23 cellular contexts compared by ENCODE assay signal in the genomic region with DNA sequence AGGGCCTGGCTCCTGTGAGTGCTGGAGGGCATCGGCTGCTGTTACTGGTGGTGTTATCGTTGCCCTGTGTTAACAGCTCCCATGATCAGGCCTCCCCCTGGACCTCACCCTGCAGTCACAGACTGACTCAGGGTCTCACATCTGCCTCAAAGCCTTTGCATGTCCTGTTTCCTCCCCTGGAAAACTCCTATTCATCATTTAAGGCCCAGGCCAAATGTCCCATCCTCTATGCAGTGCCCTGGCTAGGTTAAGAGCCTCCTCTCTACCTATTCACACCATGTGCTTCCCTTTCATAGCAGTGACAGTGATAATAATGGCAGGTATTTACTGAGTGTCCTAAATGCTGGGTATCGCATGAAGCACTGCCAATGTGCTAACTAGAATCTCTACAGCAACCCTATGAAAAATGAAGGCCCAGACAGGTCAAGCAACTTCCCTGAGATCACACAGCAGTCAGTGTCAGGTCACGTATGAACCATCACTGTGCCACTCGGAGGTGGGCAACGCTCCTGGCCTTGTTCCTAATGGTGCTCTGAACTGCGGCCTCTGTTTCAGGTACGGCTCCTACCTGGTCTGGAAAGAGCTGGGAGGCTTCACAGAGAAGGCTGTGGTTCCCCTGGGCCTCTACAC.
"Had no signal": no experiment of that assay in that cellular context is flagged by ENCODE, and none has a peak within 500 bp of the region (broad histone marks: within the 10 kb centered on the region; RNA-seq: fewer than 3 reads in every experiment).

No MANE protein-coding gene starts in this region.

- H3K9me3 Mint-ChIP-seq: activated B cell treated with CpG ODN at 0.5 μM for 24 hours; activated naive CD4-positive, alpha-beta T cell treated with anti-CD3 and anti-CD28 coated beads, Interleukin-2, amount 50 U/mL, for 24 hours; activated T-cell treated with anti-CD3 and anti-CD28 coated beads, Interleukin-2, amount 50 U/mL, for 72 hours; naive thymus-derived CD8-positive, alpha-beta T cell; stimulated activated naive B cell treated with anti-CD40 and anti-IgM and Interleukin-4, amounts not matched to agents 10 μg/mL and 1 μg/mL and 100 μg/mL, for 72 hours had no signal

- H3K36me3 Mint-ChIP-seq: activated naive CD4-positive, alpha-beta T cell treated with anti-CD3 and anti-CD28 coated beads, Interleukin-2, amount 50 U/mL, for 24 hours had no signal

- H3K27ac ChIP-seq: adrenal gland, breast epithelium, esophagus muscularis mucosa, gastroesophageal sphincter, heart left ventricle, tibial artery, uterus had no signal

- H3K36me3 ChIP-seq: breast epithelium, uterus had no signal

- H3K4me3 ChIP-seq: adrenal gland, breast epithelium, esophagus muscularis mucosa, gastroesophageal sphincter, heart left ventricle, spleen, tibial artery, uterus had no signal

- H3K4me1 ChIP-seq: uterus had no signal

- H3K4me3 Mint-ChIP-seq: activated B cell treated with CpG ODN at 0.5 μM for 24 hours; activated CD8-positive, alpha-beta T cell treated with anti-CD3 and anti-CD28 coated beads, Interleukin-2, amount 10 ng/mL, durations not matched to agents 7 days and 5 days; activated naive CD4-positive, alpha-beta T cell treated with anti-CD3 and anti-CD28 coated beads, Interleukin-2, amount 50 U/mL, for 24 hours; activated T-cell treated with anti-CD3 and anti-CD28 coated beads, Interleukin-2, amount 50 U/mL, for 72 hours; naive thymus-derived CD8-positive, alpha-beta T cell; stimulated activated naive B cell treated with anti-CD40 and anti-IgM and Interleukin-4, amounts not matched to agents 10 μg/mL and 1 μg/mL and 100 μg/mL, for 72 hours had no signal

- ATAC-seq: activated CD8-positive, alpha-beta T cell treated with anti-CD3 and anti-CD28 coated beads, Interleukin-2, amount 10 ng/mL, durations not matched to agents 7 days and 5 days; activated T-cell treated with anti-CD3 and anti-CD28 coated beads, Interleukin-2, amount 50 U/mL, for 72 hours; gastroesophageal sphincter; left lobe of liver; naive thymus-derived CD8-positive, alpha-beta T cell; stimulated activated naive B cell treated with anti-CD40 and anti-IgM and Interleukin-4, amounts not matched to agents 10 μg/mL and 1 μg/mL and 100 μg/mL, for 72 hours had no signal

- H3K27me3 Mint-ChIP-seq: activated B cell treated with CpG ODN at 0.5 μM for 24 hours; activated naive CD4-positive, alpha-beta T cell treated with anti-CD3 and anti-CD28 coated beads, Interleukin-2, amount 50 U/mL, for 24 hours; naive thymus-derived CD8-positive, alpha-beta T cell; stimulated activated naive B cell treated with anti-CD40 and anti-IgM and Interleukin-4, amounts not matched to agents 10 μg/mL and 1 μg/mL and 100 μg/mL, for 72 hours had no signal

- H3K9me3 ChIP-seq: adrenal gland, breast epithelium, esophagus muscularis mucosa, gastroesophageal sphincter, heart left ventricle, spleen, tibial artery, uterus had no signal

- H3K27me3 ChIP-seq: adrenal gland, breast epithelium, esophagus muscularis mucosa, gastroesophageal sphincter, heart left ventricle, spleen, tibial artery, uterus had no signal

- H3K27ac Mint-ChIP-seq: activated B cell treated with CpG ODN at 0.5 μM for 24 hours; activated CD8-positive, alpha-beta T cell treated with anti-CD3 and anti-CD28 coated beads, Interleukin-2, amount 10 ng/mL, durations not matched to agents 7 days and 5 days; activated naive CD4-positive, alpha-beta T cell treated with anti-CD3 and anti-CD28 coated beads, Interleukin-2, amount 50 U/mL, for 24 hours; activated T-cell treated with anti-CD3 and anti-CD28 coated beads, Interleukin-2, amount 50 U/mL, for 72 hours; stimulated activated naive B cell treated with anti-CD40 and anti-IgM and Interleukin-4, amounts not matched to agents 10 μg/mL and 1 μg/mL and 100 μg/mL, for 72 hours had no signal

- DNase-seq: activated B cell treated with CpG ODN at 0.5 μM for 24 hours; activated CD4-positive, alpha-beta T cell treated with anti-CD3 and anti-CD28 coated beads for 48 hours; activated CD8-positive, alpha-beta T cell treated with anti-CD3 and anti-CD28 coated beads, Interleukin-2, amount 10 ng/mL, durations not matched to agents 7 days and 5 days; activated effector memory CD4-positive, alpha-beta T cell treated with anti-CD3 and anti-CD28 coated beads, Interleukin-2, amount 50 U/mL, for 16 hours; activated T-cell treated with anti-CD3 and anti-CD28 coated beads, Interleukin-2, amount 50 U/mL, for 72 hours; cortex of kidney; heart left ventricle; kidney; naive thymus-derived CD8-positive, alpha-beta T cell; nucleus accumbens; posterior cingulate gyrus; stimulated activated naive B cell treated with anti-CD40 and anti-IgM and Interleukin-4, amounts not matched to agents 10 μg/mL and 1 μg/mL and 100 μg/mL, for 72 hours; T-helper 1 cell; T-helper 9 cell; tibial artery; uterus had no signal
